In genomic region chr22:44604455-44604854, GRCh38 we compare ENCODE assay signal across 16 cellular contexts.
"Had no signal": no experiment of that assay in that cellular context is flagged by ENCODE, and none has a peak within 500 bp of the region (broad histone marks: within the 10 kb centered on the region; RNA-seq: fewer than 3 reads in every experiment).

No MANE protein-coding gene starts in this region.

- H3K4me3 Mint-ChIP-seq: activated CD4-positive, alpha-beta T cell treated with anti-CD3 and anti-CD28 coated beads, Interleukin-2, amount 10 ng/mL, durations not matched to agents 24 days and 14 days; activated CD8-positive, alpha-beta T cell treated with anti-CD3 and anti-CD28 coated beads for 36 hours; activated naive CD4-positive, alpha-beta T cell treated with anti-CD3 and anti-CD28 coated beads for 36 hours; activated T-cell treated with anti-CD3 and anti-CD28 coated beads, Interleukin-2, amount 50 U/mL, for 24 hours; stimulated activated naive CD8-positive, alpha-beta T cell treated with anti-CD3 and anti-CD28 coated beads, Interleukin-15, Interleukin-2, amounts not matched to agents 100 ng/mL and 50 ng/mL, for 24 hours had no signal

- DNase-seq: activated CD4-positive, alpha-beta T cell treated with anti-CD3 and anti-CD28 coated beads, Interleukin-2, amount 10 ng/mL, durations not matched to agents 24 days and 14 days; activated CD8-positive, alpha-beta T cell treated with anti-CD3 and anti-CD28 coated beads for 36 hours; activated naive CD4-positive, alpha-beta T cell treated with anti-CD3 and anti-CD28 coated beads for 36 hours; activated T-cell treated with anti-CD3 and anti-CD28 coated beads, Interleukin-2, amount 50 U/mL, for 24 hours; cerebellar nuclear complex; cortex of kidney; hypothalamus; right cardiac atrium; T-helper 1 cell; T-helper 9 cell; transverse colon had no signal

- H3K27ac Mint-ChIP-seq: activated CD4-positive, alpha-beta T cell treated with anti-CD3 and anti-CD28 coated beads, Interleukin-2, amount 10 ng/mL, durations not matched to agents 24 days and 14 days; activated CD8-positive, alpha-beta T cell treated with anti-CD3 and anti-CD28 coated beads for 36 hours; activated naive CD4-positive, alpha-beta T cell treated with anti-CD3 and anti-CD28 coated beads for 36 hours; activated T-cell treated with anti-CD3 and anti-CD28 coated beads, Interleukin-2, amount 50 U/mL, for 24 hours; activated T-helper 2 cell treated with anti-CD3 and anti-CD28 coated beads, Interferon-gamma antibody, Interleukin-2, Interleukin-4, amounts not matched to agents 10 μg/mL and 5 μg/mL and 100 μg/mL, durations not matched to agents 14 hours and 24 hours and 36 hours; stimulated activated naive CD8-positive, alpha-beta T cell treated with anti-CD3 and anti-CD28 coated beads, Interleukin-15, Interleukin-2, amounts not matched to agents 100 ng/mL and 50 ng/mL, for 24 hours had no signal

- H3K9me3 Mint-ChIP-seq: activated CD4-positive, alpha-beta T cell treated with anti-CD3 and anti-CD28 coated beads, Interleukin-2, amount 10 ng/mL, durations not matched to agents 24 days and 14 days; activated CD8-positive, alpha-beta T cell treated with anti-CD3 and anti-CD28 coated beads for 36 hours; activated naive CD4-positive, alpha-beta T cell treated with anti-CD3 and anti-CD28 coated beads for 36 hours; activated T-cell treated with anti-CD3 and anti-CD28 coated beads, Interleukin-2, amount 50 U/mL, for 24 hours; activated T-helper 2 cell treated with anti-CD3 and anti-CD28 coated beads, Interferon-gamma antibody, Interleukin-2, Interleukin-4, amounts not matched to agents 10 μg/mL and 5 μg/mL and 100 μg/mL, durations not matched to agents 14 hours and 24 hours and 36 hours; stimulated activated naive CD8-positive, alpha-beta T cell treated with anti-CD3 and anti-CD28 coated beads, Interleukin-15, Interleukin-2, amounts not matched to agents 100 ng/mL and 50 ng/mL, for 24 hours had no signal

- H3K4me1 Mint-ChIP-seq: activated CD4-positive, alpha-beta T cell treated with anti-CD3 and anti-CD28 coated beads, Interleukin-2, amount 10 ng/mL, durations not matched to agents 24 days and 14 days had no signal

- FAIRE-seq: endometrium, frontal cortex, keratinocyte had no signal

- ATAC-seq: activated CD8-positive, alpha-beta T cell treated with anti-CD3 and anti-CD28 coated beads for 36 hours; right cardiac atrium had no signal
